In the genomic region with DNA sequence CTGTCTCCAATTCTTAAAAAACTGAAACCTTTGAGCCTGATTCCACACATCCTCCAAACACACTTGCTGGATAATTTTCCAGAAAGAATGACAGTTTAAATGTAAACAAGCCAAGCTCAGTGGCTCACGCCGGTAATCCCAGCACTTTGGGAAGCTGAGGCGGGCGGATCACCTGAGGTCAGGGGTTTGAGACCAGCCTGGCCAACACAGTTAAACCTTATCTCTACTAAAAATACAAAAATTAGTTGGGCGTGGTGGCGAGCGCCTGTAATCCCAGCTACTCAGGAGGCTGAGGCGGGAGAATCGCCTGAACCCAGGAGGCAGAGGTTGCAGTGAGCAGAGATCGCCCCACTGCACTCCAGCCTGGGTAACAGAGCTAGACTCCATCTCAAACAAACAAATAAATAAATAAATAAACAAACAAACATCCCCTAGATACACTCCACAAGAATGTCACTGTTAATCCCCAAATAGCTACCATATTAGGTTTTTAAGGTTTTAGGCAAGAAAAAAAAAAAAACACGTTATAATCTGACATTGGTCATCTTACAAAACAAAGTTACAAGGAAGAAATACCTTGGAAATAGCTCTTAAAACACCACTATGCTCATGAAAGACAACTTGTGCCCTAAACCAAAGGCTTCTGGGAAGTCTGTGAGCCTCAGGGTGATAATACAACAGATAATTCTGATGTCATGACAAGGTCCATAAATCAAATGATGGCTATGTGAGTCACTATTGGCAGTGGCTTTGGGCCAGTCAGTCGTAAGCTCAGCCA, we compare ENCODE assay signal across 13 cellular contexts. TPM values are rescaled to one million over a fixed set of nuclear protein-coding genes. Genes with fewer than 3 reads are reported as not detected.
DNase-seq lines count a peak whose midpoint lies in the region; ATAC-seq and TF ChIP-seq lines count a peak whose summit lies in the region.
"Had no signal": no experiment of that assay in that cellular context is flagged by ENCODE, and none has a peak within 500 bp of the region (broad histone marks: within the 10 kb centered on the region; RNA-seq: fewer than 3 reads in every experiment).

No MANE protein-coding gene starts in this region.

- no peak overlapping the region for H2AFZ ChIP-seq in PC-3 (ENCODE audit: low read length)

- no peak overlapping the region; the same call in 1 of the 2 replicates for H3K4me3 ChIP-seq in PC-3 (ENCODE audit: low read length)
- no peak overlapping the region for H3K4me3 ChIP-seq in skeletal muscle satellite cell (ENCODE audit: low read length)
- no peak overlapping the region for H3K4me3 ChIP-seq in coronary artery
- H3K4me3 ChIP-seq: BLaER1 treated with 17β-estradiol and CSF1 and Interleukin-3, amounts not matched to agents 10 nM and 100 nM had no signal

- no peaks in the 10 kb centered on the region for H3K9me3 Mint-ChIP-seq in activated CD4-positive, alpha-beta T cell treated with anti-CD3 and anti-CD28 coated beads for 36 hours (ENCODE audit: low read depth)
- H3K9me3 Mint-ChIP-seq: activated naive CD4-positive, alpha-beta T cell treated with anti-CD3 and anti-CD28 coated beads, Interleukin-2, amount 50 U/mL, for 24 hours had no signal

- no peaks in the 10 kb centered on the region for H4K20me1 ChIP-seq in PC-3 (ENCODE audit: low read length)
- H4K20me1 ChIP-seq: BLaER1 treated with 17β-estradiol and CSF1 and Interleukin-3, amounts not matched to agents 10 nM and 100 nM had no signal

- H3K4me2 ChIP-seq in PC-3 (ENCODE audit: low read length) (peak overlapping the region; percentile 52), skeletal muscle satellite cell (ENCODE audit: low read length) (peak overlapping the region; percentile 14)
- H3K4me2 ChIP-seq: BLaER1 treated with 17β-estradiol and CSF1 and Interleukin-3, amounts not matched to agents 10 nM and 100 nM had no signal

- no peaks in the 10 kb centered on the region for H3K9me2 ChIP-seq in PC-3 (replicated peaks; ENCODE audit: low read length)

- BruUV-seq in PC-3 (replicated peaks; lab: Mats Ljungman, UMichigan) = no TSS peak

- peaks cover 21% of the 10 kb centered on the region for H3K4me1 ChIP-seq in PC-3 (ENCODE audit: insufficient read depth, low read length)
- peaks cover 10% of the 10 kb centered on the region for H3K4me1 ChIP-seq in skeletal muscle satellite cell (ENCODE audit: control insufficient read depth, insufficient read depth, low read length)

- no peak overlapping the region for H3K9ac ChIP-seq in PC-3 (ENCODE audit: low read length)
- no peak overlapping the region for H3K9ac ChIP-seq in skeletal muscle satellite cell (ENCODE audit: low read depth, low read length)
- H3K9ac ChIP-seq: BLaER1 treated with 17β-estradiol and CSF1 and Interleukin-3, amounts not matched to agents 10 nM and 100 nM had no signal

- ATAC-seq in activated CD4-positive, alpha-beta T cell treated with anti-CD3 and anti-CD28 coated beads for 36 hours = peak; percentile 55
- ATAC-seq in PC-3 = peak; percentile 91

- TF ChIP-seq CTCF in PC-3 (conservative IDR thresholded peaks at IDR 0.05; ENCODE audit: low read depth, low read length) (no peak), coronary artery (IDR thresholded peaks at IDR 0.05) (no peak)

- no peak overlapping the region for H3K27ac Mint-ChIP-seq in activated CD4-positive, alpha-beta T cell treated with anti-CD3 and anti-CD28 coated beads for 36 hours
- H3K27ac Mint-ChIP-seq: activated naive CD4-positive, alpha-beta T cell treated with anti-CD3 and anti-CD28 coated beads, Interleukin-2, amount 50 U/mL, for 24 hours had no signal

- H3K36me3 Mint-ChIP-seq in activated CD4-positive, alpha-beta T cell treated with anti-CD3 and anti-CD28 coated beads for 36 hours (ENCODE audit: low read depth) = peaks cover 6% of the 10 kb centered on the region

- H3K79me2 ChIP-seq in PC-3 (ENCODE audit: low read length) = no peaks in the 10 kb centered on the region

- CTCF ChIA-PET in activated CD4-positive, alpha-beta T cell treated with anti-CD3 and anti-CD28 coated beads for 36 hours (lab: Charles Lee) = interaction anchor here (0.7 to 1.3 kb wide), 7 partner anchors 10 to 306 kb away, joined by 3 to 6 read pairs (median 3); no protein-coding TSS in a partner anchor
- CTCF ChIA-PET in PC-3 (lab: Charles Lee) = interaction anchor here (0.6 to 1.1 kb wide), 4 partner anchors 9 to 1219 kb away, joined by 3 to 7 read pairs (median 4); no protein-coding TSS in a partner anchor

- H3K4me1 Mint-ChIP-seq in activated CD4-positive, alpha-beta T cell treated with anti-CD3 and anti-CD28 coated beads for 36 hours = peaks cover 49% of the 10 kb centered on the region

- no peak overlapping the region for H3K4me3 Mint-ChIP-seq in activated CD4-positive, alpha-beta T cell treated with anti-CD3 and anti-CD28 coated beads for 36 hours
- H3K4me3 Mint-ChIP-seq: activated naive CD4-positive, alpha-beta T cell treated with anti-CD3 and anti-CD28 coated beads, Interleukin-2, amount 50 U/mL, for 24 hours had no signal

- no peaks in the 10 kb centered on the region for H3K9me3 ChIP-seq in PC-3 (ENCODE audit: low read length)
- no peaks in the 10 kb centered on the region for H3K9me3 ChIP-seq in skeletal muscle satellite cell (replicated peaks; ENCODE audit: low read length)
- H3K9me3 ChIP-seq: BLaER1 treated with 17β-estradiol and CSF1 and Interleukin-3, amounts not matched to agents 10 nM and 100 nM; neutrophil had no signal

- no peaks in the 10 kb centered on the region for H3K36me3 ChIP-seq in PC-3 (ENCODE audit: low read depth, low read length)
- H3K36me3 ChIP-seq in skeletal muscle satellite cell (ENCODE audit: insufficient read depth, low read length) = no peaks in the 10 kb centered on the region
- H3K36me3 ChIP-seq: BLaER1 treated with 17β-estradiol and CSF1 and Interleukin-3, amounts not matched to agents 10 nM and 100 nM; neutrophil had no signal

- H3K27me3 Mint-ChIP-seq in activated CD4-positive, alpha-beta T cell treated with anti-CD3 and anti-CD28 coated beads for 36 hours = no peaks in the 10 kb centered on the region
- H3K27me3 Mint-ChIP-seq: activated naive CD4-positive, alpha-beta T cell treated with anti-CD3 and anti-CD28 coated beads, Interleukin-2, amount 50 U/mL, for 24 hours had no signal

- no peaks in the 10 kb centered on the region for H3F3A ChIP-seq in PC-3 (ENCODE audit: low read length, unreplicated experiment)

- POLR2A ChIA-PET in activated CD4-positive, alpha-beta T cell treated with anti-CD3 and anti-CD28 coated beads for 36 hours (lab: Charles Lee) = interaction anchor here (0.5 kb wide), 1 partner anchor 32 kb away, joined by 3 read pairs; no protein-coding TSS in a partner anchor
- POLR2A ChIA-PET in PC-3 (lab: Charles Lee; ENCODE audit: unreplicated experiment) = interaction anchor here (0.5 to 0.7 kb wide), 5 partner anchors 37 to 363 kb away, joined by 3 to 7 read pairs (median 5); a partner anchor contains a TSS

- H3K27ac ChIP-seq in PC-3 (ENCODE audit: low read length) (peak overlapping the region; percentile 60), epithelial cell of prostate (no peak overlapping the region), coronary artery (no peak overlapping the region)
- H3K27ac ChIP-seq: BLaER1 treated with 17β-estradiol and CSF1 and Interleukin-3, amounts not matched to agents 10 nM and 100 nM; neutrophil had no signal

- intact Hi-C loops in activated CD4-positive, alpha-beta T cell treated with anti-CD3 and anti-CD28 coated beads for 36 hours (cut with DNase I, micrococcal nuclease) = no loop called here
- intact Hi-C loops in PC-3 (cut with micrococcal nuclease) = no loop called here

- no peak for DNase-seq in activated CD4-positive, alpha-beta T cell treated with anti-CD3 and anti-CD28 coated beads for 36 hours
- DNase-seq in activated CD4-positive, alpha-beta T cell treated with anti-CD3 and anti-CD28 coated beads for 48 hours = no peak
- DNase-seq in PC-3 (peak; percentile 99), epithelial cell of prostate (ENCODE audit: low read depth, low spot score) (peak; percentile 76), NCI-H2081 treated with DMSO at 0.1 percent for 48 hours (lab: John Stamatoyannopoulos, UW) (no peak), coronary artery (ENCODE audit: low spot score) (no peak)
- no peak for DNase-seq in activated T-cell treated with anti-CD3 and anti-CD28 coated beads, Interleukin-2, amount 50 U/mL, for 48 hours
- DNase-seq: activated CD4-positive, CD25-positive, alpha-beta regulatory T cell treated with anti-CD3 and anti-CD28 coated beads, Interleukin-2, amount 50 U/mL, for 72 hours; NCI-H1048 had no signal

- H3K27me3 ChIP-seq in PC-3 (ENCODE audit: low read length) (no peaks in the 10 kb centered on the region), skeletal muscle satellite cell (ENCODE audit: control insufficient read depth, insufficient read depth, low read length) (no peaks in the 10 kb centered on the region)
- H3K27me3 ChIP-seq: BLaER1 treated with 17β-estradiol and CSF1 and Interleukin-3, amounts not matched to agents 10 nM and 100 nM; neutrophil had no signal

RNA-seq across cellular contexts. Expression of a gene that starts 13.2 kb away (rescaled TPM):
- total RNA-seq in activated CD4-positive, alpha-beta T cell treated with anti-CD3 and anti-CD28 coated beads for 36 hours = 10 to 100 TPM; 28.8 to 34.2 TPM
- total RNA-seq in PC-3 (2014; rRNA removed) = 7.0 and 12.0 TPM in 2 replicates
- 5.0 and 6.1 TPM in 2 replicates for total RNA-seq in skeletal muscle satellite cell (2012; rRNA removed)

Comparison
In these comparisons a context has a peak if more than half of its experiments do, and no peak if none do; other contexts are left out.
1. DNase-seq: peak in PC-3 (single experiment) and epithelial cell of prostate (single experiment); none in activated CD4-positive, alpha-beta T cell treated with anti-CD3 and anti-CD28 coated beads for 36 hours (single experiment), activated CD4-positive, alpha-beta T cell treated with anti-CD3 and anti-CD28 coated beads for 48 hours (single experiment), NCI-H2081 treated with DMSO at 0.1 percent for 48 hours (single experiment), activated T-cell treated with anti-CD3 and anti-CD28 coated beads, Interleukin-2, amount 50 U/mL, for 48 hours (0 of 2) and coronary artery (single experiment).